ENCODE assay signal across 1 cellular context in the genomic region with DNA sequence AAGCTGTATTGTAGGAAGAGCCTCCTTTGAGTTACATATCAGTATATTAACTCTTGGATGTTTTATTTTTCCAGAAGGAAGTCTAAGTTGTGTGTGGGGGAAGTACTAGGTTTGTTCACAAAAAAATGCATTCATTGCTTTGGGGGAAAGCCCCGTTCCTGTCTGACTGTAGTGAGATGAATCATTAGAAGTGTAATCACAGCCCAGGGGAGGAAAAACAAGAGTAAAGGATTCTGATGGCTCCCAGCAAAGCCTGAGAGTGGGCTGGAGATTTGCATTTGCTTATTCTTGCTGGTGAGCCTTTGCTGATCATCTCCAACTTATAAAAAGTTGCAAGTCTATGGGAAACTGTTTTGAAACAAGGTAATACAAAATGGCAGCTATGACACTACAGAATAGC.
TF ChIP-seq lines count a peak whose summit lies in the region.

No MANE protein-coding gene starts in this region.

TF ChIP-seq in GM12878, 131 proteins besides CTCF, POLR2A, EP300 and RAD21 (continued from another document):
- TF ChIP-seq, protein P1, sequence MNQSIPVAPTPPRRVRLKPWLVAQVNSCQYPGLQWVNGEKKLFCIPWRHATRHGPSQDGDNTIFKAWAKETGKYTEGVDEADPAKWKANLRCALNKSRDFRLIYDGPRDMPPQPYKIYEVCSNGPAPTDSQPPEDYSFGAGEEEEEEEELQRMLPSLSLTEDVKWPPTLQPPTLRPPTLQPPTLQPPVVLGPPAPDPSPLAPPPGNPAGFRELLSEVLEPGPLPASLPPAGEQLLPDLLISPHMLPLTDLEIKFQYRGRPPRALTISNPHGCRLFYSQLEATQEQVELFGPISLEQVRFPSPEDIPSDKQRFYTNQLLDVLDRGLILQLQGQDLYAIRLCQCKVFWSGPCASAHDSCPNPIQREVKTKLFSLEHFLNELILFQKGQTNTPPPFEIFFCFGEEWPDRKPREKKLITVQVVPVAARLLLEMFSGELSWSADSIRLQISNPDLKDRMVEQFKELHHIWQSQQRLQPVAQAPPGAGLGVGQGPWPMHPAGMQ (IDR thresholded peaks at IDR 0.05; ENCODE audit: borderline replicate concordance) = no peak
- TF ChIP-seq CREB1 (IDR thresholded peaks at IDR 0.05; ENCODE audit: low read depth) = no peak
- no peak for TF ChIP-seq SREBF2 (IDR thresholded peaks at IDR 0.05; ENCODE audit: low read length)
- no peak for TF ChIP-seq DPF2 (IDR thresholded peaks at IDR 0.05)
- TF ChIP-seq CBFB (IDR thresholded peaks at IDR 0.05; ENCODE audit: low read depth) = no peak
- no peak for TF ChIP-seq SRF (IDR thresholded peaks at IDR 0.05; ENCODE audit: low read depth in 2 of 2, low read length in 2 of 2)
- no peak for TF ChIP-seq LARP7 (IDR thresholded peaks at IDR 0.05)
- TF ChIP-seq, protein P2, sequence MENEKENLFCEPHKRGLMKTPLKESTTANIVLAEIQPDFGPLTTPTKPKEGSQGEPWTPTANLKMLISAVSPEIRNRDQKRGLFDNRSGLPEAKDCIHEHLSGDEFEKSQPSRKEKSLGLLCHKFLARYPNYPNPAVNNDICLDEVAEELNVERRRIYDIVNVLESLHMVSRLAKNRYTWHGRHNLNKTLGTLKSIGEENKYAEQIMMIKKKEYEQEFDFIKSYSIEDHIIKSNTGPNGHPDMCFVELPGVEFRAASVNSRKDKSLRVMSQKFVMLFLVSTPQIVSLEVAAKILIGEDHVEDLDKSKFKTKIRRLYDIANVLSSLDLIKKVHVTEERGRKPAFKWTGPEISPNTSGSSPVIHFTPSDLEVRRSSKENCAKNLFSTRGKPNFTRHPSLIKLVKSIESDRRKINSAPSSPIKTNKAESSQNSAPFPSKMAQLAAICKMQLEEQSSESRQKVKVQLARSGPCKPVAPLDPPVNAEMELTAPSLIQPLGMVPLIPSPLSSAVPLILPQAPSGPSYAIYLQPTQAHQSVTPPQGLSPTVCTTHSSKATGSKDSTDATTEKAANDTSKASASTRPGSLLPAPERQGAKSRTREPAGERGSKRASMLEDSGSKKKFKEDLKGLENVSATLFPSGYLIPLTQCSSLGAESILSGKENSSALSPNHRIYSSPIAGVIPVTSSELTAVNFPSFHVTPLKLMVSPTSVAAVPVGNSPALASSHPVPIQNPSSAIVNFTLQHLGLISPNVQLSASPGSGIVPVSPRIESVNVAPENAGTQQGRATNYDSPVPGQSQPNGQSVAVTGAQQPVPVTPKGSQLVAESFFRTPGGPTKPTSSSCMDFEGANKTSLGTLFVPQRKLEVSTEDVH (IDR thresholded peaks at IDR 0.05; ENCODE audit: low read depth, partially characterized antibody) = no peak
- no peak for TF ChIP-seq HDAC2 (IDR thresholded peaks at IDR 0.05)
- TF ChIP-seq SUZ12 (IDR thresholded peaks at IDR 0.05; ENCODE audit: unreplicated experiment) = no peak
- TF ChIP-seq BACH1 (IDR thresholded peaks at IDR 0.05; ENCODE audit: borderline replicate concordance) = no peak
- TF ChIP-seq MXI1 (IDR thresholded peaks at IDR 0.05; ENCODE audit: low read depth, low read length) = no peak
- TF ChIP-seq, protein P3, sequence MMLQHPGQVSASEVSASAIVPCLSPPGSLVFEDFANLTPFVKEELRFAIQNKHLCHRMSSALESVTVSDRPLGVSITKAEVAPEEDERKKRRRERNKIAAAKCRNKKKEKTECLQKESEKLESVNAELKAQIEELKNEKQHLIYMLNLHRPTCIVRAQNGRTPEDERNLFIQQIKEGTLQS (IDR thresholded peaks at IDR 0.05; ENCODE audit: borderline replicate concordance, extremely low read depth, low read depth, low read length) = no peak
- TF ChIP-seq SMC3 (IDR thresholded peaks at IDR 0.05; ENCODE audit: borderline replicate concordance, low read length) = no peak
- TF ChIP-seq, protein P4, sequence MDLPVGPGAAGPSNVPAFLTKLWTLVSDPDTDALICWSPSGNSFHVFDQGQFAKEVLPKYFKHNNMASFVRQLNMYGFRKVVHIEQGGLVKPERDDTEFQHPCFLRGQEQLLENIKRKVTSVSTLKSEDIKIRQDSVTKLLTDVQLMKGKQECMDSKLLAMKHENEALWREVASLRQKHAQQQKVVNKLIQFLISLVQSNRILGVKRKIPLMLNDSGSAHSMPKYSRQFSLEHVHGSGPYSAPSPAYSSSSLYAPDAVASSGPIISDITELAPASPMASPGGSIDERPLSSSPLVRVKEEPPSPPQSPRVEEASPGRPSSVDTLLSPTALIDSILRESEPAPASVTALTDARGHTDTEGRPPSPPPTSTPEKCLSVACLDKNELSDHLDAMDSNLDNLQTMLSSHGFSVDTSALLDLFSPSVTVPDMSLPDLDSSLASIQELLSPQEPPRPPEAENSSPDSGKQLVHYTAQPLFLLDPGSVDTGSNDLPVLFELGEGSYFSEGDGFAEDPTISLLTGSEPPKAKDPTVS (IDR thresholded peaks at IDR 0.05; ENCODE audit: low read depth, low read length) = no peak
- no peak for TF ChIP-seq CHD2 (IDR thresholded peaks at IDR 0.05; ENCODE audit: borderline replicate concordance, low read depth, low read length)
- TF ChIP-seq, protein P5, sequence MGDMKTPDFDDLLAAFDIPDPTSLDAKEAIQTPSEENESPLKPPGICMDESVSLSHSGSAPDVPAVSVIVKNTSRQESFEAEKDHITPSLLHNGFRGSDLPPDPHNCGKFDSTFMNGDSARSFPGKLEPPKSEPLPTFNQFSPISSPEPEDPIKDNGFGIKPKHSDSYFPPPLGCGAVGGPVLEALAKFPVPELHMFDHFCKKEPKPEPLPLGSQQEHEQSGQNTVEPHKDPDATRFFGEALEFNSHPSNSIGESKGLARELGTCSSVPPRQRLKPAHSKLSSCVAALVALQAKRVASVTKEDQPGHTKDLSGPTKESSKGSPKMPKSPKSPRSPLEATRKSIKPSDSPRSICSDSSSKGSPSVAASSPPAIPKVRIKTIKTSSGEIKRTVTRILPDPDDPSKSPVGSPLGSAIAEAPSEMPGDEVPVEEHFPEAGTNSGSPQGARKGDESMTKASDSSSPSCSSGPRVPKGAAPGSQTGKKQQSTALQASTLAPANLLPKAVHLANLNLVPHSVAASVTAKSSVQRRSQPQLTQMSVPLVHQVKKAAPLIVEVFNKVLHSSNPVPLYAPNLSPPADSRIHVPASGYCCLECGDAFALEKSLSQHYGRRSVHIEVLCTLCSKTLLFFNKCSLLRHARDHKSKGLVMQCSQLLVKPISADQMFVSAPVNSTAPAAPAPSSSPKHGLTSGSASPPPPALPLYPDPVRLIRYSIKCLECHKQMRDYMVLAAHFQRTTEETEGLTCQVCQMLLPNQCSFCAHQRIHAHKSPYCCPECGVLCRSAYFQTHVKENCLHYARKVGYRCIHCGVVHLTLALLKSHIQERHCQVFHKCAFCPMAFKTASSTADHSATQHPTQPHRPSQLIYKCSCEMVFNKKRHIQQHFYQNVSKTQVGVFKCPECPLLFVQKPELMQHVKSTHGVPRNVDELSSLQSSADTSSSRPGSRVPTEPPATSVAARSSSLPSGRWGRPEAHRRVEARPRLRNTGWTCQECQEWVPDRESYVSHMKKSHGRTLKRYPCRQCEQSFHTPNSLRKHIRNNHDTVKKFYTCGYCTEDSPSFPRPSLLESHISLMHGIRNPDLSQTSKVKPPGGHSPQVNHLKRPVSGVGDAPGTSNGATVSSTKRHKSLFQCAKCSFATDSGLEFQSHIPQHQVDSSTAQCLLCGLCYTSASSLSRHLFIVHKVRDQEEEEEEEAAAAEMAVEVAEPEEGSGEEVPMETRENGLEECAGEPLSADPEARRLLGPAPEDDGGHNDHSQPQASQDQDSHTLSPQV (IDR thresholded peaks at IDR 0.05) = no peak
- TF ChIP-seq POLR2AphosphoS2 (IDR thresholded peaks at IDR 0.05; ENCODE audit: low read depth, low read length) = no peak
- TF ChIP-seq CREM (IDR thresholded peaks at IDR 0.05; ENCODE audit: low read depth) = no peak
- no peak for TF ChIP-seq FOXK2 (IDR thresholded peaks at IDR 0.05)
- no peak for TF ChIP-seq RFX5 (IDR thresholded peaks at IDR 0.05; ENCODE audit: low read depth, low read length)
- peak; percentile 74 for TF ChIP-seq IKZF2 (IDR thresholded peaks at IDR 0.05)
- TF ChIP-seq, protein P6, sequence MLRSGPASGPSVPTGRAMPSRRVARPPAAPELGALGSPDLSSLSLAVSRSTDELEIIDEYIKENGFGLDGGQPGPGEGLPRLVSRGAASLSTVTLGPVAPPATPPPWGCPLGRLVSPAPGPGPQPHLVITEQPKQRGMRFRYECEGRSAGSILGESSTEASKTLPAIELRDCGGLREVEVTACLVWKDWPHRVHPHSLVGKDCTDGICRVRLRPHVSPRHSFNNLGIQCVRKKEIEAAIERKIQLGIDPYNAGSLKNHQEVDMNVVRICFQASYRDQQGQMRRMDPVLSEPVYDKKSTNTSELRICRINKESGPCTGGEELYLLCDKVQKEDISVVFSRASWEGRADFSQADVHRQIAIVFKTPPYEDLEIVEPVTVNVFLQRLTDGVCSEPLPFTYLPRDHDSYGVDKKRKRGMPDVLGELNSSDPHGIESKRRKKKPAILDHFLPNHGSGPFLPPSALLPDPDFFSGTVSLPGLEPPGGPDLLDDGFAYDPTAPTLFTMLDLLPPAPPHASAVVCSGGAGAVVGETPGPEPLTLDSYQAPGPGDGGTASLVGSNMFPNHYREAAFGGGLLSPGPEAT (IDR thresholded peaks at IDR 0.05; ENCODE audit: low read depth) = peak; percentile 54; the same call in 1 of the 2 replicates
- no peak for TF ChIP-seq SIX5 (IDR thresholded peaks at IDR 0.05; ENCODE audit: low read depth, low read length, severe bottlenecking)
- TF ChIP-seq FOXM1 (IDR thresholded peaks at IDR 0.05; ENCODE audit: low read depth, low read length) = no peak
- TF ChIP-seq BRCA1 (IDR thresholded peaks at IDR 0.05; ENCODE audit: low read depth, low read length) = no peak
- 0 out of 2 replicates have a peak, but pooled peaks have one; percentile 17 for TF ChIP-seq ATF7 (IDR thresholded peaks at IDR 0.05; ENCODE audit: low read depth)
- no peak for TF ChIP-seq GABPA (IDR thresholded peaks at IDR 0.05; ENCODE audit: low read depth)
- no peak for TF ChIP-seq BHLHE40 (IDR thresholded peaks at IDR 0.05; ENCODE audit: borderline replicate concordance in 1 of 2, low read depth in 2 of 2, low read length in 1 of 2)
- TF ChIP-seq, protein P7, sequence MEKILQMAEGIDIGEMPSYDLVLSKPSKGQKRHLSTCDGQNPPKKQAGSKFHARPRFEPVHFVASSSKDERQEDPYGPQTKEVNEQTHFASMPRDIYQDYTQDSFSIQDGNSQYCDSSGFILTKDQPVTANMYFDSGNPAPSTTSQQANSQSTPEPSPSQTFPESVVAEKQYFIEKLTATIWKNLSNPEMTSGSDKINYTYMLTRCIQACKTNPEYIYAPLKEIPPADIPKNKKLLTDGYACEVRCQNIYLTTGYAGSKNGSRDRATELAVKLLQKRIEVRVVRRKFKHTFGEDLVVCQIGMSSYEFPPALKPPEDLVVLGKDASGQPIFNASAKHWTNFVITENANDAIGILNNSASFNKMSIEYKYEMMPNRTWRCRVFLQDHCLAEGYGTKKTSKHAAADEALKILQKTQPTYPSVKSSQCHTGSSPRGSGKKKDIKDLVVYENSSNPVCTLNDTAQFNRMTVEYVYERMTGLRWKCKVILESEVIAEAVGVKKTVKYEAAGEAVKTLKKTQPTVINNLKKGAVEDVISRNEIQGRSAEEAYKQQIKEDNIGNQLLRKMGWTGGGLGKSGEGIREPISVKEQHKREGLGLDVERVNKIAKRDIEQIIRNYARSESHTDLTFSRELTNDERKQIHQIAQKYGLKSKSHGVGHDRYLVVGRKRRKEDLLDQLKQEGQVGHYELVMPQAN (conservative IDR thresholded peaks at IDR 0.05) = no peak
- TF ChIP-seq SMAD5 (IDR thresholded peaks at IDR 0.05; ENCODE audit: low read depth) = no peak
- peak; percentile 71 for TF ChIP-seq JUNB (IDR thresholded peaks at IDR 0.05)
